ENCODE assay signal across 3 cellular contexts in genomic region chr11:61352038-61352437, GRCh38.
TF ChIP-seq lines count a peak whose summit lies in the region.

No MANE protein-coding gene starts in this region.

TF ChIP-seq in IMR-90, 13 proteins besides CTCF, POLR2A, EP300 and RAD21:
- TF ChIP-seq MAZ (IDR thresholded peaks at IDR 0.05; ENCODE audit: borderline replicate concordance, low read depth, low read length) (no peak), CEBPB (IDR thresholded peaks at IDR 0.05; ENCODE audit: low read depth, low read length) (0 out of 2 replicates have a peak, but pooled peaks have one; percentile 6)

TF ChIP-seq in endothelial cell of umbilical vein, 7 proteins besides CTCF, POLR2A, EP300 and RAD21:
- no peak for TF ChIP-seq FOS (IDR thresholded peaks at IDR 0.05; ENCODE audit: borderline replicate concordance, insufficient read depth, low read length)
- no peak for TF ChIP-seq MYC (IDR thresholded peaks at IDR 0.05; ENCODE audit: low read depth, low read length)
- no peak for TF ChIP-seq JUN (IDR thresholded peaks at IDR 0.05; ENCODE audit: borderline replicate concordance, insufficient read depth, insufficient read length, low read depth)
- no peak for TF ChIP-seq MAX (IDR thresholded peaks at IDR 0.05; ENCODE audit: insufficient read depth, insufficient read length)
- TF ChIP-seq EZH2 (IDR thresholded peaks at IDR 0.05; ENCODE audit: borderline replicate concordance, low read depth, low read length, severe bottlenecking): no peak
- TF ChIP-seq POLR2AphosphoS5 (IDR thresholded peaks at IDR 0.05; ENCODE audit: insufficient read depth, low read depth, low read length): no peak

TF ChIP-seq in SK-N-SH, 30 proteins besides CTCF, POLR2A, EP300 and RAD21:
- TF ChIP-seq NFIC (IDR thresholded peaks at IDR 0.05; ENCODE audit: borderline replicate concordance) (no peak), GABPA (IDR thresholded peaks at IDR 0.05; ENCODE audit: low read depth) (no peak)
